In genomic region chr7:64665980-64666674, GRCh38 we compare ENCODE assay signal across 1 cellular context.
TF ChIP-seq lines count a peak whose summit lies in the region.

Gene ZNF107 (plus strand): TSS chr7:64666133. CDS start chr7:64666283, 150 bp downstream.

TF ChIP-seq in H1, 55 proteins besides CTCF, POLR2A, EP300 and RAD21 (continued from another document):
- no peak for TF ChIP-seq USF2 (IDR thresholded peaks at IDR 0.05; ENCODE audit: low read length)
- 0 out of 4 replicates have a peak, but pooled peaks of 1 of the 2 experiments have one; percentile 28 for TF ChIP-seq SIN3A (conservative IDR thresholded peaks at IDR 0.05 in 1 of 2, IDR thresholded peaks at IDR 0.05 in 1 of 2; ENCODE audit: low read depth in 1 of 2, low read length in 2 of 2)
- no peak for TF ChIP-seq RXRA (IDR thresholded peaks at IDR 0.05; ENCODE audit: insufficient read depth, low read depth, low read length)
- peak; percentile 78 for TF ChIP-seq YY1 (IDR thresholded peaks at IDR 0.05; ENCODE audit: low read depth, low read length)
- no peak for TF ChIP-seq TAF7 (optimal IDR thresholded peaks at IDR 0.05; ENCODE audit: borderline replicate concordance, low read depth, low read length)
- TF ChIP-seq KDM5A (IDR thresholded peaks at IDR 0.05; ENCODE audit: low read length), result no peak
- TF ChIP-seq CBX8 (IDR thresholded peaks at IDR 0.05; ENCODE audit: borderline replicate concordance, low read depth, low read length), result no peak
- no peak for TF ChIP-seq GABPA (IDR thresholded peaks at IDR 0.05; ENCODE audit: borderline replicate concordance, insufficient read depth, low read length)
- peak; percentile 85 for TF ChIP-seq POLR2AphosphoS5 (IDR thresholded peaks at IDR 0.05; ENCODE audit: low read depth, low read length)
- no peak for TF ChIP-seq NANOG (IDR thresholded peaks at IDR 0.05; ENCODE audit: insufficient read depth, low read depth, low read length, poor library complexity, severe bottlenecking)
- peak; percentile 90 for TF ChIP-seq TAF1 (IDR thresholded peaks at IDR 0.05; ENCODE audit: low read depth, low read length)
- 0 out of 2 replicates have a peak, but pooled peaks have one; percentile 59 for TF ChIP-seq SP1 (IDR thresholded peaks at IDR 0.05; ENCODE audit: low read depth, low read length)
- no peak for TF ChIP-seq SAP30 (IDR thresholded peaks at IDR 0.05; ENCODE audit: insufficient read depth, insufficient replicate concordance, low read length)
- no peak for TF ChIP-seq BACH1 (IDR thresholded peaks at IDR 0.05; ENCODE audit: low read length)
- peak; percentile 91 for TF ChIP-seq ASH2L (IDR thresholded peaks at IDR 0.05; ENCODE audit: low read length)
- TF ChIP-seq TBP (IDR thresholded peaks at IDR 0.05; ENCODE audit: low read depth, low read length), result peak; percentile 86
- no peak for TF ChIP-seq EZH2 (IDR thresholded peaks at IDR 0.05; ENCODE audit: low read depth, low read length, severe bottlenecking)
- TF ChIP-seq, protein P1, sequence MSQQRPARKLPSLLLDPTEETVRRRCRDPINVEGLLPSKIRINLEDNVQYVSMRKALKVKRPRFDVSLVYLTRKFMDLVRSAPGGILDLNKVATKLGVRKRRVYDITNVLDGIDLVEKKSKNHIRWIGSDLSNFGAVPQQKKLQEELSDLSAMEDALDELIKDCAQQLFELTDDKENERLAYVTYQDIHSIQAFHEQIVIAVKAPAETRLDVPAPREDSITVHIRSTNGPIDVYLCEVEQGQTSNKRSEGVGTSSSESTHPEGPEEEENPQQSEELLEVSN (IDR thresholded peaks at IDR 0.05), result 0 out of 2 replicates have a peak, but pooled peaks have one; percentile 20
- no peak for TF ChIP-seq CEBPB (IDR thresholded peaks at IDR 0.05; ENCODE audit: low read depth, low read length)
- TF ChIP-seq CHD2 (IDR thresholded peaks at IDR 0.05; ENCODE audit: low read length), result 0 out of 2 replicates have a peak, but pooled peaks have one; percentile 19
- 0 out of 2 replicates have a peak, but pooled peaks have one; percentile 53 for TF ChIP-seq RBBP5 (IDR thresholded peaks at IDR 0.05; ENCODE audit: borderline replicate concordance, low read depth, low read length)
- no peak for TF ChIP-seq SIRT6 (IDR thresholded peaks at IDR 0.05; ENCODE audit: low read length)
- no peak for TF ChIP-seq CBX5 (IDR thresholded peaks at IDR 0.05; ENCODE audit: low read depth, low read length)
- peak; percentile 86 for TF ChIP-seq PHF8 (conservative IDR thresholded peaks at IDR 0.05; ENCODE audit: low read depth, low read length)
